In the genomic region with DNA sequence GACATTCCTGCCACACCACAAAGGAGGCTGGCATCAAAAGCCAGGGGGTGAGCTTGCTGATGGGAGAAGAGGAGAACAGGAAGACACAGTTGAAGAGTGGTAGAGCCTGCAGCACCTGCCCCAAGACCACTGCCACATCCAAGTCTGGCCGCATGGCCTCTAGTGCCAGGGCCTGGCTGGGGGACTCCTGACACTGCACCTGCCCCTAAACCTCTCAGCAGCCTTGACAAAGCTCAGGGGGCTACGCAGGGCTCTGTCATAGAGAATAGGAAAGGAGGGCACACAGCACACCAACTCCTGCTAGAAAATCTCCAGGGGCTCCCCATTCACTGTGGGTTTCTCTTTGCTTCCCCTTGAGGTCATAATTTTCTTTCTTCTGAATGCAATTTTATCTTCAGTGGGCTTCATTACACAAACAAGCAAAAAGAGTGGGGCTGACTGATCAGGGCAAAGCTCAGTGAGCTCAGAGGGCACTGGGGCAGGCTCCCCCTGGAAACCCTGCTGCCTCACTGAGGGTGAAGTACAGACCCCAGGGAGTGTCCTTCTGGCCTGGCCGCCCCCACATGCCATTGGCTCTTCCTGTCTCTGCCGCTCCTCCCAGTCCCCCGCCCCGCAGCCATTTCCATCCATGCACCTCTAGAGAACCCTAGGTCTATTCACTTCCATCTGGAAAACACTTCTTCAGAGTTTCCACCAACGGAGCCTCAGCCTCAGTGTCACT, we compare ENCODE assay signal across 8 cellular contexts. TPM values are rescaled to one million over a fixed set of nuclear protein-coding genes. Genes with fewer than 3 reads are reported as not detected.
DNase-seq lines count a peak whose midpoint lies in the region; ATAC-seq and TF ChIP-seq lines count a peak whose summit lies in the region.

No MANE protein-coding gene starts in this region.

- no peak overlapping the region for H2BK15ac ChIP-seq in mesenchymal stem cell (ENCODE audit: low read depth, poor library complexity, severe bottlenecking)

- H3K23ac ChIP-seq in mesenchymal stem cell (ENCODE audit: low read length in 2 of 2), result no peak overlapping the region

- H3K27ac ChIP-seq in CD4-positive, CD25-positive, alpha-beta regulatory T cell (ENCODE audit: insufficient read depth, low read length, poor library complexity, severe bottlenecking), result peak overlapping the region; percentile 92
- H3K27ac ChIP-seq in mesenchymal stem cell (ENCODE audit: low read length, poor library complexity, severe bottlenecking), result peak overlapping the region; percentile 87
- peak overlapping the region in 1 of 2 donors; percentile 90 for H3K27ac ChIP-seq in left lung

- peak overlapping the region in 1 of 2 experiments; percentile 23 for H3K18ac ChIP-seq in mesenchymal stem cell (ENCODE audit: low read depth in 1 of 2, low read length in 2 of 2)

- H2BK120ac ChIP-seq in mesenchymal stem cell (ENCODE audit: low read depth, low read length), result no peak overlapping the region

- 92% methylated on average over 7 of the region's 7 CpGs for WGBS in mesenchymal stem cell

- no peak for DNase-seq in CD4-positive, CD25-positive, alpha-beta regulatory T cell
- DNase-seq in mesenchymal stem cell (no peak), GOT3 (lab: John Stamatoyannopoulos, UW) (no peak), left lung (no peak), activated gamma-delta T cell treated with Interleukin-2 at 50 U/mL for 16 hours (no peak)
- DNase-seq in central memory CD4-positive, alpha-beta T cell, result no peak

- H3K27me3 ChIP-seq in CD4-positive, CD25-positive, alpha-beta regulatory T cell (ENCODE audit: control insufficient read depth, insufficient read depth, low read length), result no peaks in the 10 kb centered on the region
- no peaks in the 10 kb centered on the region for H3K27me3 ChIP-seq in mesenchymal stem cell (ENCODE audit: control insufficient read depth in 1 of 2, insufficient read depth in 1 of 2, low read length in 2 of 2)
- no peaks in the 10 kb centered on the region for H3K27me3 ChIP-seq in left lung

- no peak overlapping the region for H2BK5ac ChIP-seq in mesenchymal stem cell (ENCODE audit: low read depth, low read length, poor library complexity, severe bottlenecking)

- H3K14ac ChIP-seq in mesenchymal stem cell (ENCODE audit: low read length in 2 of 2), result no peak overlapping the region

- H3K4me2 ChIP-seq in mesenchymal stem cell (ENCODE audit: low read length, poor library complexity, severe bottlenecking), result no peak overlapping the region

- no peak overlapping the region for H3K4ac ChIP-seq in mesenchymal stem cell (ENCODE audit: low read depth in 1 of 2, low read length in 2 of 2)

- H3K9me3 ChIP-seq in CD4-positive, CD25-positive, alpha-beta regulatory T cell (ENCODE audit: control insufficient read depth in 2 of 2, low read length in 2 of 2), result no peaks in the 10 kb centered on the region
- H3K9me3 ChIP-seq in mesenchymal stem cell (ENCODE audit: control insufficient read depth, low read length) (no peaks in the 10 kb centered on the region), left lung (no peaks in the 10 kb centered on the region)

- no peak overlapping the region for H2AFZ ChIP-seq in mesenchymal stem cell (ENCODE audit: low read depth, low read length)

- H3K4me1 Mint-ChIP-seq in CD4-positive, CD25-positive, alpha-beta regulatory T cell, result peaks cover 53 to 97% (median 88%) of the 10 kb centered on the region in 4 donors
- H3K4me1 Mint-ChIP-seq in T-helper 1 cell treated with Interleukin-12 subunit alpha and Interleukin-12 subunit beta and Interleukin-4 antibody, amounts not matched to agents 30 μg/mL and 1 μg/mL, for 36 hours (ENCODE audit: low read depth), result peaks cover 89% of the 10 kb centered on the region

- no peaks in the 10 kb centered on the region for H3K36me3 ChIP-seq in CD4-positive, CD25-positive, alpha-beta regulatory T cell (ENCODE audit: control insufficient read depth, insufficient read depth, low read length)
- H3K36me3 ChIP-seq in mesenchymal stem cell (ENCODE audit: control insufficient read depth in 1 of 2, insufficient read depth in 2 of 2, low read depth in 1 of 2, low read length in 2 of 2) (peaks cover 0 to 7% of the 10 kb centered on the region in 2 experiments), left lung (no peaks in the 10 kb centered on the region)

- no peak for ATAC-seq in CD4-positive, CD25-positive, alpha-beta regulatory T cell (ENCODE audit: low read depth in 2 of 2)
- ATAC-seq in left lung, result no peak

- no peak overlapping the region for H3K9ac ChIP-seq in mesenchymal stem cell (ENCODE audit: low read length)

- no peak overlapping the region for H4K8ac ChIP-seq in mesenchymal stem cell (ENCODE audit: low read length)

- peaks cover 2% of the 10 kb centered on the region for H3K79me1 ChIP-seq in mesenchymal stem cell (replicated peaks; ENCODE audit: low read length, poor library complexity, severe bottlenecking)

- H3K4me3 ChIP-seq in CD4-positive, CD25-positive, alpha-beta regulatory T cell (ENCODE audit: low read depth, low read length), result peak overlapping the region; percentile 73
- H3K4me3 ChIP-seq in mesenchymal stem cell (ENCODE audit: insufficient read depth in 1 of 2, low read depth in 1 of 2, low read length in 2 of 2), result no peak overlapping the region
- H3K4me3 ChIP-seq in left lung, result no peak overlapping the region

- intact Hi-C loops in left lung (cut with DNase I), result no loop called here

- H3K4me1 ChIP-seq in CD4-positive, CD25-positive, alpha-beta regulatory T cell (ENCODE audit: control insufficient read depth, insufficient read depth, low read length, poor library complexity, severe bottlenecking), result peaks cover 91% of the 10 kb centered on the region
- H3K4me1 ChIP-seq in mesenchymal stem cell (ENCODE audit: control insufficient read depth, insufficient read depth, low read depth, low read length) (peaks cover 52% of the 10 kb centered on the region), left lung (peaks cover 6 to 69% of the 10 kb centered on the region in 2 donors)

- peak overlapping the region; percentile 80 to 87 (median 84) for H3K4me3 Mint-ChIP-seq in CD4-positive, CD25-positive, alpha-beta regulatory T cell
- H3K4me3 Mint-ChIP-seq in T-helper 1 cell treated with Interleukin-12 subunit alpha and Interleukin-12 subunit beta and Interleukin-4 antibody, amounts not matched to agents 30 μg/mL and 1 μg/mL, for 36 hours, result peak overlapping the region; percentile 77

- peak overlapping the region; percentile 92 to 97 (median 94) for H3K27ac Mint-ChIP-seq in CD4-positive, CD25-positive, alpha-beta regulatory T cell
- peak overlapping the region; percentile 99 for H3K27ac Mint-ChIP-seq in T-helper 1 cell treated with Interleukin-12 subunit alpha and Interleukin-12 subunit beta and Interleukin-4 antibody, amounts not matched to agents 30 μg/mL and 1 μg/mL, for 36 hours

- H3K27me3 Mint-ChIP-seq in CD4-positive, CD25-positive, alpha-beta regulatory T cell, result no peaks in the 10 kb centered on the region
- no peaks in the 10 kb centered on the region for H3K27me3 Mint-ChIP-seq in T-helper 1 cell treated with Interleukin-12 subunit alpha and Interleukin-12 subunit beta and Interleukin-4 antibody, amounts not matched to agents 30 μg/mL and 1 μg/mL, for 36 hours (ENCODE audit: low read depth)

- H4K91ac ChIP-seq in mesenchymal stem cell (ENCODE audit: low read length), result peak overlapping the region; percentile 43

- peak; percentile 76 for TF ChIP-seq POLR2A in GM19193 (IDR thresholded peaks at IDR 0.05; ENCODE audit: extremely low read depth, insufficient read depth, insufficient read length)

- peaks cover 3% of the 10 kb centered on the region for H3K36me3 Mint-ChIP-seq in CD4-positive, CD25-positive, alpha-beta regulatory T cell
- peaks cover 44% of the 10 kb centered on the region for H3K36me3 Mint-ChIP-seq in T-helper 1 cell treated with Interleukin-12 subunit alpha and Interleukin-12 subunit beta and Interleukin-4 antibody, amounts not matched to agents 30 μg/mL and 1 μg/mL, for 36 hours (ENCODE audit: low read depth)

- H2AK5ac ChIP-seq in mesenchymal stem cell (ENCODE audit: low read length, severe bottlenecking), result peak overlapping the region; percentile 3

- no peak overlapping the region for H2BK12ac ChIP-seq in mesenchymal stem cell (ENCODE audit: low read length in 2 of 2)

- TF ChIP-seq CTCF in left lung (IDR thresholded peaks at IDR 0.05), result no peak

- H3K9me3 Mint-ChIP-seq in CD4-positive, CD25-positive, alpha-beta regulatory T cell, result no peaks in the 10 kb centered on the region
- no peaks in the 10 kb centered on the region for H3K9me3 Mint-ChIP-seq in T-helper 1 cell treated with Interleukin-12 subunit alpha and Interleukin-12 subunit beta and Interleukin-4 antibody, amounts not matched to agents 30 μg/mL and 1 μg/mL, for 36 hours

RNA-seq across cellular contexts. Expression of gene VOPP1, which starts 37.2 kb away (rescaled TPM):
- total RNA-seq in CD4-positive, CD25-positive, alpha-beta regulatory T cell, result 128 TPM
- 10 to 100 TPM; 40.3 to 68.4 (median 56.1) TPM for polyA plus RNA-seq in CD4-positive, CD25-positive, alpha-beta regulatory T cell
- polyA plus RNA-seq in mesenchymal stem cell (2013, experiment 1 of 2), result 37.0 TPM
- polyA plus RNA-seq in mesenchymal stem cell (2013, experiment 2 of 2), result 37.8 TPM
- 10 to 100 TPM; 49.3 to 68.5 TPM for total RNA-seq in left lung
